ENCODE assay signal across 18 cellular contexts in genomic region chr1:7261490-7261889, GRCh38.
"Had no signal": no experiment of that assay in that cellular context is flagged by ENCODE, and none has a peak within 500 bp of the region (broad histone marks: within the 10 kb centered on the region; RNA-seq: fewer than 3 reads in every experiment).

No MANE protein-coding gene starts in this region.

- DNase-seq: activated CD4-positive, alpha-beta T cell treated with anti-CD3 and anti-CD28 coated beads for 1 hour; activated CD4-positive, alpha-beta T cell treated with anti-CD3 and anti-CD28 coated beads, Interleukin-2, amount 50 U/mL, for 4 hours; activated naive CD4-positive, alpha-beta T cell treated with Interleukin-2 at 50 U/mL for 16 hours; activated naive CD8-positive, alpha-beta T cell treated with anti-CD3 and anti-CD28 coated beads for 36 hours; activated T-cell treated with anti-CD3 and anti-CD28 coated beads, Interleukin-2, amount 50 U/mL, for 48 hours; heart right ventricle; immature natural killer cell; left lung; naive thymus-derived CD4-positive, alpha-beta T cell; posterior cingulate gyrus; right lobe of liver; stimulated activated CD4-positive, alpha-beta T cell treated with anti-CD3 and anti-CD28 coated beads, Interleukin-2, amount 100 ng/mL, for 24 hours; stimulated activated naive CD8-positive, alpha-beta T cell treated with anti-CD3 and anti-CD28 coated beads, Interleukin-15, amount 100 ng/mL, for 72 hours; WERI-Rb-1 had no signal

- H3K27me3 ChIP-seq: breast epithelium, right lobe of liver had no signal

- H3K4me3 ChIP-seq: breast epithelium, heart right ventricle, left lung, lung, right lobe of liver, skin epidermis, tibial nerve had no signal

- H3K27ac ChIP-seq: breast epithelium, heart right ventricle, left lung, right lobe of liver, skin epidermis, tibial nerve, WERI-Rb-1 had no signal

- H3K36me3 ChIP-seq: breast epithelium, heart right ventricle, left lung, right lobe of liver, tibial nerve, WERI-Rb-1 had no signal

- H3K9me3 ChIP-seq: breast epithelium, heart right ventricle, left lung, right lobe of liver, tibial nerve had no signal

- H3K4me1 ChIP-seq: breast epithelium, heart right ventricle, left lung, tibial nerve had no signal
